22 cellular contexts compared by ENCODE assay signal in the genomic region with DNA sequence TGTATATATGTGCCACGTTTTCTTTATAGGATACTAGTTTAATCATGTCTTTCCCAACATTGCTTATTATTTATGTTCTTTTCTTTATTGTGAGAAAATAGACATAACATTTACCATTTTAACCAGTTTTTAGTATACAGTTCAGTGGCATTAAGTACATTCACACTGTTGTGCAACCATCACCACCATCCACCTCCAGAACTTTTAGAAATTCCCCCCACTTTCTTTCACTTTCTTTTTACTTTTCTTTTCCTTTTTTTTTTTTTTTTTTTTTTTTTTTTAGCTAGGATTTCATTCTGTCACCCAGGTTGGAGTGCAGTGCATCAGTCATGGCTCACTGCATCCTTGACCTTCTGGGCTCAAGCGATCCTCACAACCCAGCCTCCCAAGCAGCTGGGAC. TPM values are rescaled to one million over a fixed set of nuclear protein-coding genes. Genes with fewer than 3 reads are reported as not detected.
DNase-seq lines count a peak whose midpoint lies in the region; ATAC-seq, FAIRE-seq and TF ChIP-seq lines count a peak whose summit lies in the region.
"Had no signal": no experiment of that assay in that cellular context is flagged by ENCODE, and none has a peak within 500 bp of the region (broad histone marks: within the 10 kb centered on the region; RNA-seq: fewer than 3 reads in every experiment).

No MANE protein-coding gene starts in this region.

- no peak for TF ChIP-seq CTCF in astrocyte (IDR thresholded peaks at IDR 0.05; ENCODE audit: insufficient read depth, low read depth, low read length)
- no peak for TF ChIP-seq CTCF in body of pancreas (IDR thresholded peaks at IDR 0.05)

- H3K79me2 ChIP-seq in astrocyte (ENCODE audit: insufficient read depth, low read length), result no peaks in the 10 kb centered on the region

- H2AFZ ChIP-seq in astrocyte (ENCODE audit: low read depth, low read length), result no peak overlapping the region

- H3K36me3 ChIP-seq in astrocyte (ENCODE audit: insufficient read depth, low read length) (peaks cover 15% of the 10 kb centered on the region), body of pancreas (replicated peaks in 1 of 2; ENCODE audit: insufficient read depth in 1 of 2, low read depth in 2 of 2) (peaks cover 0 to 2% of the 10 kb centered on the region in 2 donors)
- H3K36me3 ChIP-seq: BE2C had no signal

- H3K9ac ChIP-seq in astrocyte (ENCODE audit: low read length), result no peak overlapping the region

- H3K27me3 ChIP-seq in astrocyte (ENCODE audit: insufficient read depth, low read length) (no peaks in the 10 kb centered on the region), body of pancreas (no peaks in the 10 kb centered on the region)
- H3K27me3 ChIP-seq: BE2C had no signal

- no peak overlapping the region for H3K4me2 ChIP-seq in astrocyte (ENCODE audit: low read length)

- TF ChIP-seq POLR2A in body of pancreas (IDR thresholded peaks at IDR 0.05), result no peak

- H3K9me3 Mint-ChIP-seq in activated CD4-positive, alpha-beta T cell treated with anti-CD3 and anti-CD28 coated beads for 36 hours (ENCODE audit: low read depth), result no peaks in the 10 kb centered on the region
- H3K9me3 Mint-ChIP-seq in activated CD4-positive, alpha-beta T cell treated with anti-CD3 and anti-CD28 coated beads, Interleukin-2, amount 10 ng/mL, durations not matched to agents 7 days and 5 days, result no peaks in the 10 kb centered on the region
- H3K9me3 Mint-ChIP-seq in activated naive CD8-positive, alpha-beta T cell treated with anti-CD3 and anti-CD28 coated beads, Interleukin-2, amount 50 U/mL, for 24 hours, result no peaks in the 10 kb centered on the region
- no peaks in the 10 kb centered on the region for H3K9me3 Mint-ChIP-seq in activated naive CD8-positive, alpha-beta T cell treated with anti-CD3 and anti-CD28 coated beads for 36 hours
- H3K9me3 Mint-ChIP-seq in astrocyte (ENCODE audit: unreplicated experiment), result no peaks in the 10 kb centered on the region
- H3K9me3 Mint-ChIP-seq: CD4-positive, CD25-positive, alpha-beta regulatory T cell; CD8-positive, alpha-beta memory T cell had no signal

- H3K4me3 ChIP-seq in astrocyte (ENCODE audit: insufficient read depth, low read depth, low read length), result no peak overlapping the region
- no peak overlapping the region for H3K4me3 ChIP-seq in body of pancreas
- H3K4me3 ChIP-seq: GM12878 had no signal

- POLR2A ChIA-PET in activated CD4-positive, alpha-beta T cell treated with anti-CD3 and anti-CD28 coated beads for 36 hours (lab: Charles Lee), result no interaction called here
- POLR2A ChIA-PET in activated CD4-positive, alpha-beta T cell treated with anti-CD3 and anti-CD28 coated beads, Interleukin-2, amount 10 ng/mL, durations not matched to agents 7 days and 5 days (lab: Charles Lee), result interaction anchor here (0.6 kb wide), 1 partner anchor 31 kb away, joined by 7 read pairs; no protein-coding TSS in a partner anchor

- H3K27ac Mint-ChIP-seq in activated CD4-positive, alpha-beta T cell treated with anti-CD3 and anti-CD28 coated beads for 36 hours, result peak overlapping the region; percentile 24
- H3K27ac Mint-ChIP-seq in activated CD4-positive, alpha-beta T cell treated with anti-CD3 and anti-CD28 coated beads, Interleukin-2, amount 10 ng/mL, durations not matched to agents 7 days and 5 days, result no peak overlapping the region
- H3K27ac Mint-ChIP-seq in activated naive CD8-positive, alpha-beta T cell treated with anti-CD3 and anti-CD28 coated beads, Interleukin-2, amount 50 U/mL, for 24 hours, result peak overlapping the region; percentile 27
- no peak overlapping the region for H3K27ac Mint-ChIP-seq in activated naive CD8-positive, alpha-beta T cell treated with anti-CD3 and anti-CD28 coated beads for 36 hours
- peak overlapping the region; percentile 64 for H3K27ac Mint-ChIP-seq in astrocyte (ENCODE audit: unreplicated experiment)
- H3K27ac Mint-ChIP-seq: CD4-positive, CD25-positive, alpha-beta regulatory T cell had no signal

- peaks cover 60% of the 10 kb centered on the region for H3K36me3 Mint-ChIP-seq in activated CD4-positive, alpha-beta T cell treated with anti-CD3 and anti-CD28 coated beads for 36 hours (ENCODE audit: low read depth)
- H3K36me3 Mint-ChIP-seq in activated CD4-positive, alpha-beta T cell treated with anti-CD3 and anti-CD28 coated beads, Interleukin-2, amount 10 ng/mL, durations not matched to agents 7 days and 5 days (ENCODE audit: low read depth), result peaks cover 61% of the 10 kb centered on the region
- peaks cover 49% of the 10 kb centered on the region for H3K36me3 Mint-ChIP-seq in activated naive CD8-positive, alpha-beta T cell treated with anti-CD3 and anti-CD28 coated beads, Interleukin-2, amount 50 U/mL, for 24 hours (ENCODE audit: low read depth)
- peaks cover 39% of the 10 kb centered on the region for H3K36me3 Mint-ChIP-seq in activated naive CD8-positive, alpha-beta T cell treated with anti-CD3 and anti-CD28 coated beads for 36 hours
- H3K36me3 Mint-ChIP-seq in astrocyte (ENCODE audit: low read depth, unreplicated experiment), result peaks cover 31% of the 10 kb centered on the region

- H3K27me3 Mint-ChIP-seq in activated CD4-positive, alpha-beta T cell treated with anti-CD3 and anti-CD28 coated beads for 36 hours, result no peaks in the 10 kb centered on the region
- H3K27me3 Mint-ChIP-seq in activated CD4-positive, alpha-beta T cell treated with anti-CD3 and anti-CD28 coated beads, Interleukin-2, amount 10 ng/mL, durations not matched to agents 7 days and 5 days, result no peaks in the 10 kb centered on the region
- no peaks in the 10 kb centered on the region for H3K27me3 Mint-ChIP-seq in activated naive CD8-positive, alpha-beta T cell treated with anti-CD3 and anti-CD28 coated beads, Interleukin-2, amount 50 U/mL, for 24 hours
- H3K27me3 Mint-ChIP-seq in activated naive CD8-positive, alpha-beta T cell treated with anti-CD3 and anti-CD28 coated beads for 36 hours, result no peaks in the 10 kb centered on the region
- no peaks in the 10 kb centered on the region for H3K27me3 Mint-ChIP-seq in astrocyte (ENCODE audit: low read depth, unreplicated experiment)
- H3K27me3 Mint-ChIP-seq: CD4-positive, CD25-positive, alpha-beta regulatory T cell; CD8-positive, alpha-beta memory T cell had no signal

- H3K4me3 Mint-ChIP-seq in activated CD4-positive, alpha-beta T cell treated with anti-CD3 and anti-CD28 coated beads for 36 hours, result no peak overlapping the region
- no peak overlapping the region for H3K4me3 Mint-ChIP-seq in activated CD4-positive, alpha-beta T cell treated with anti-CD3 and anti-CD28 coated beads, Interleukin-2, amount 10 ng/mL, durations not matched to agents 7 days and 5 days
- no peak overlapping the region for H3K4me3 Mint-ChIP-seq in activated naive CD8-positive, alpha-beta T cell treated with anti-CD3 and anti-CD28 coated beads, Interleukin-2, amount 50 U/mL, for 24 hours
- no peak overlapping the region for H3K4me3 Mint-ChIP-seq in activated naive CD8-positive, alpha-beta T cell treated with anti-CD3 and anti-CD28 coated beads for 36 hours
- no peak overlapping the region for H3K4me3 Mint-ChIP-seq in astrocyte (ENCODE audit: unreplicated experiment)
- H3K4me3 Mint-ChIP-seq: CD4-positive, CD25-positive, alpha-beta regulatory T cell; CD8-positive, alpha-beta memory T cell had no signal

- no peak for DNase-seq in activated CD4-positive, alpha-beta T cell treated with anti-CD3 and anti-CD28 coated beads for 36 hours
- DNase-seq in activated CD4-positive, alpha-beta T cell treated with anti-CD3 and anti-CD28 coated beads, Interleukin-2, amount 10 ng/mL, durations not matched to agents 7 days and 5 days, result no peak
- no peak for DNase-seq in activated naive CD8-positive, alpha-beta T cell treated with anti-CD3 and anti-CD28 coated beads, Interleukin-2, amount 50 U/mL, for 24 hours
- no peak for DNase-seq in activated naive CD8-positive, alpha-beta T cell treated with anti-CD3 and anti-CD28 coated beads for 36 hours
- DNase-seq in MV-4-11 (lab: John Stamatoyannopoulos, UW) (peak; percentile 9), astrocyte (ENCODE audit: low read depth) (no peak), body of pancreas (no peak)
- DNase-seq: ACHN; BE2C; C1 segment of cervical spinal cord; CD4-positive, CD25-positive, alpha-beta regulatory T cell; CD8-positive, alpha-beta memory T cell; COR-L47; DMS 273 treated with DMSO at 0.1 percent for 48 hours; DMS53; DND-41; EL; GOT3; H7 had no signal

- H3K4me1 ChIP-seq in astrocyte (ENCODE audit: insufficient read depth, low read length) (no peaks in the 10 kb centered on the region), body of pancreas (no peaks in the 10 kb centered on the region)
- H3K4me1 ChIP-seq: BE2C had no signal

- peaks cover 24% of the 10 kb centered on the region for H3K4me1 Mint-ChIP-seq in activated CD4-positive, alpha-beta T cell treated with anti-CD3 and anti-CD28 coated beads for 36 hours
- peaks cover 23% of the 10 kb centered on the region for H3K4me1 Mint-ChIP-seq in activated CD4-positive, alpha-beta T cell treated with anti-CD3 and anti-CD28 coated beads, Interleukin-2, amount 10 ng/mL, durations not matched to agents 7 days and 5 days
- peaks cover 29% of the 10 kb centered on the region for H3K4me1 Mint-ChIP-seq in activated naive CD8-positive, alpha-beta T cell treated with anti-CD3 and anti-CD28 coated beads, Interleukin-2, amount 50 U/mL, for 24 hours
- peaks cover 19% of the 10 kb centered on the region for H3K4me1 Mint-ChIP-seq in activated naive CD8-positive, alpha-beta T cell treated with anti-CD3 and anti-CD28 coated beads for 36 hours
- peaks cover 11% of the 10 kb centered on the region for H3K4me1 Mint-ChIP-seq in astrocyte (ENCODE audit: low read depth, unreplicated experiment)

- FAIRE-seq in astrocyte (lab: Jason Lieb, UNC), result no peak
- FAIRE-seq: GM12878, HTR-8/SVneo had no signal

- WGBS in body of pancreas, 2 donors, result 96% methylated on average over 2 of the region's 2 CpGs

- intact Hi-C loops in activated CD4-positive, alpha-beta T cell treated with anti-CD3 and anti-CD28 coated beads for 36 hours (cut with DNase I, micrococcal nuclease), result no loop called here
- intact Hi-C loops in body of pancreas (cut with DNase I), result no loop called here

- CTCF ChIA-PET in activated CD4-positive, alpha-beta T cell treated with anti-CD3 and anti-CD28 coated beads for 36 hours (lab: Charles Lee), result interaction anchor here (0.6 to 1.3 kb wide), 3 partner anchors 12 to 717 kb away, joined by 3 read pairs; no protein-coding TSS in a partner anchor
- CTCF ChIA-PET in activated CD4-positive, alpha-beta T cell treated with anti-CD3 and anti-CD28 coated beads, Interleukin-2, amount 10 ng/mL, durations not matched to agents 7 days and 5 days (lab: Charles Lee), result interaction anchor here (0.6 to 1.5 kb wide), 3 partner anchors 11 to 50 kb away, joined by 3 to 4 read pairs (median 3); no protein-coding TSS in a partner anchor

- H4K20me1 ChIP-seq in astrocyte (ENCODE audit: insufficient read depth, low read length), result peaks cover 13% of the 10 kb centered on the region

- H3K9me3 ChIP-seq in astrocyte (ENCODE audit: insufficient read depth, low read depth, low read length), result no peaks in the 10 kb centered on the region
- H3K9me3 ChIP-seq in body of pancreas, result no peaks in the 10 kb centered on the region
- H3K9me3 ChIP-seq: BE2C had no signal

- ATAC-seq in activated CD4-positive, alpha-beta T cell treated with anti-CD3 and anti-CD28 coated beads for 36 hours, result no peak
- ATAC-seq in activated naive CD8-positive, alpha-beta T cell treated with anti-CD3 and anti-CD28 coated beads, Interleukin-2, amount 50 U/mL, for 24 hours, result no peak
- no peak for ATAC-seq in body of pancreas
- ATAC-seq: GM12878, HCT116 had no signal

- H3K27ac ChIP-seq in astrocyte (ENCODE audit: low read depth, low read length), result no peak overlapping the region
- no peak overlapping the region for H3K27ac ChIP-seq in body of pancreas

RNA-seq across cellular contexts. Expression of gene RBCK1, which starts 18.5 kb away (rescaled TPM):
- total RNA-seq in activated CD4-positive, alpha-beta T cell treated with anti-CD3 and anti-CD28 coated beads for 36 hours, result 100 to 1,000 TPM; 130 to 149 TPM
- 100 to 1,000 TPM; 135 to 155 TPM for total RNA-seq in activated CD4-positive, alpha-beta T cell treated with anti-CD3 and anti-CD28 coated beads, Interleukin-2, amount 10 ng/mL, durations not matched to agents 7 days and 5 days
- total RNA-seq in activated naive CD8-positive, alpha-beta T cell treated with anti-CD3 and anti-CD28 coated beads for 36 hours, result 100 to 1,000 TPM; 113 to 115 TPM
- 124 and 138 TPM in 2 replicates for total RNA-seq in astrocyte
- 10 to 100 TPM; 36.1 to 95.9 TPM for total RNA-seq in body of pancreas

RNA-seq across cellular contexts. Expression of gene TBC1D20, which starts 35.8 kb away (rescaled TPM):
- 10 to 100 TPM; 20.9 to 25.2 TPM for total RNA-seq in activated CD4-positive, alpha-beta T cell treated with anti-CD3 and anti-CD28 coated beads for 36 hours
- total RNA-seq in activated CD4-positive, alpha-beta T cell treated with anti-CD3 and anti-CD28 coated beads, Interleukin-2, amount 10 ng/mL, durations not matched to agents 7 days and 5 days, result 10 to 100 TPM; 29.3 to 31.6 TPM
- 10 to 100 TPM; 18.4 to 18.6 TPM for total RNA-seq in activated naive CD8-positive, alpha-beta T cell treated with anti-CD3 and anti-CD28 coated beads for 36 hours
- total RNA-seq in astrocyte (40.6 and 44.8 TPM in 2 replicates), body of pancreas (10 to 100 TPM; 16.3 to 27.4 TPM)

RNA-seq across cellular contexts. Expression of gene TRIB3, which starts 46.0 kb away (rescaled TPM):
- total RNA-seq in activated CD4-positive, alpha-beta T cell treated with anti-CD3 and anti-CD28 coated beads for 36 hours, result 10 to 100 TPM; 60.9 to 63.0 TPM
- total RNA-seq in activated CD4-positive, alpha-beta T cell treated with anti-CD3 and anti-CD28 coated beads, Interleukin-2, amount 10 ng/mL, durations not matched to agents 7 days and 5 days, result 10 to 100 TPM; 16.0 to 18.8 TPM
- total RNA-seq in activated naive CD8-positive, alpha-beta T cell treated with anti-CD3 and anti-CD28 coated beads for 36 hours, result 10 to 100 TPM; 57.8 to 58.0 TPM
- total RNA-seq in astrocyte (33.0 and 36.9 TPM in 2 replicates), body of pancreas (10 to 100 TPM; 13.2 to 19.8 TPM)

Comparison
In these comparisons a context has a peak if more than half of its experiments do, and no peak if none do; other contexts are left out.
1. H3K27ac Mint-ChIP-seq: peak in activated CD4-positive, alpha-beta T cell treated with anti-CD3 and anti-CD28 coated beads for 36 hours (single experiment), activated naive CD8-positive, alpha-beta T cell treated with anti-CD3 and anti-CD28 coated beads, Interleukin-2, amount 50 U/mL, for 24 hours (single experiment) and astrocyte (single experiment); none in activated CD4-positive, alpha-beta T cell treated with anti-CD3 and anti-CD28 coated beads, Interleukin-2, amount 10 ng/mL, durations not matched to agents 7 days and 5 days (single experiment) and activated naive CD8-positive, alpha-beta T cell treated with anti-CD3 and anti-CD28 coated beads for 36 hours (single experiment).